1 cellular context compared by ENCODE assay signal in the genomic region with DNA sequence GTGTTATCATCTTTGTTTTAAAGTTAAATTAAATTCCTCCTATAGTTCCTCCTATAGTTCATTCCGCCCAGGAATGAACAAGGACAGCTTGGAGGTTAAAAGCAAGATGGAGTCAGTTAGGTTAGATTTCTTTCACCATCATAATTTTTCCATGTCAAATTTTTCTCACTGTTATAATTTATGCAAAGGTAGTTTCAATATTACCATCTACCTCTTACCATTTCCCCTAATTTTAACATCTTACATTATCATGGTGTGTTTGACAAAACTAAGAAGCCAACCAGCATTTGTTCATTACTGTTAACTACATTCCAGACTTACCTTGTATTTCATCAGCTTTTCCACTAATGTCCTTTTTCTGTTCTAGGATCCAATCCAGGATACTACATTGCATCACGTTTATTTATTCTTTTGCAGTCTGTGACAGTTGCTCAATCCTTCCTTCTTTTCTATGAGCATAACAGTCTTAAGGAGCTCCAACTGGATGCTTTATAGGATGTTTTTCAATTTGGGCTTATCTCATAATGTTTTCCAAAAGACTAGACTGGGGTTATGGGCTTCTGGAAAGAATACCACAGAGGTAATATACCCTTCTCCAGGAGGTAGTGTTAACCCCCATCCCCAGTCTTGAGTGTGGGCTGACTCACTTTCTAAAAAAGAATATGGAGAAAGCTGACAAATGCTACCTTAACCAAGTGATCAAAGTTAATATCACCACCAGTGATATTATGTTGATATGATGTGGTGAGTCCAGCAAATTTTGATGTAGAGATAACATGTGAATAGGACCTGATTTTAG.
TF ChIP-seq lines count a peak whose summit lies in the region.

No MANE protein-coding gene starts in this region.

TF ChIP-seq in HEK293, 187 proteins besides CTCF, POLR2A, EP300 and RAD21 (continued from another document and continues in another):
- TF ChIP-seq, protein P1, sequence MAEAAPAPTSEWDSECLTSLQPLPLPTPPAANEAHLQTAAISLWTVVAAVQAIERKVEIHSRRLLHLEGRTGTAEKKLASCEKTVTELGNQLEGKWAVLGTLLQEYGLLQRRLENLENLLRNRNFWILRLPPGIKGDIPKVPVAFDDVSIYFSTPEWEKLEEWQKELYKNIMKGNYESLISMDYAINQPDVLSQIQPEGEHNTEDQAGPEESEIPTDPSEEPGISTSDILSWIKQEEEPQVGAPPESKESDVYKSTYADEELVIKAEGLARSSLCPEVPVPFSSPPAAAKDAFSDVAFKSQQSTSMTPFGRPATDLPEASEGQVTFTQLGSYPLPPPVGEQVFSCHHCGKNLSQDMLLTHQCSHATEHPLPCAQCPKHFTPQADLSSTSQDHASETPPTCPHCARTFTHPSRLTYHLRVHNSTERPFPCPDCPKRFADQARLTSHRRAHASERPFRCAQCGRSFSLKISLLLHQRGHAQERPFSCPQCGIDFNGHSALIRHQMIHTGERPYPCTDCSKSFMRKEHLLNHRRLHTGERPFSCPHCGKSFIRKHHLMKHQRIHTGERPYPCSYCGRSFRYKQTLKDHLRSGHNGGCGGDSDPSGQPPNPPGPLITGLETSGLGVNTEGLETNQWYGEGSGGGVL (tag by site-specific recombination; IDR thresholded peaks at IDR 0.05): no peak
- TF ChIP-seq, protein P2, sequence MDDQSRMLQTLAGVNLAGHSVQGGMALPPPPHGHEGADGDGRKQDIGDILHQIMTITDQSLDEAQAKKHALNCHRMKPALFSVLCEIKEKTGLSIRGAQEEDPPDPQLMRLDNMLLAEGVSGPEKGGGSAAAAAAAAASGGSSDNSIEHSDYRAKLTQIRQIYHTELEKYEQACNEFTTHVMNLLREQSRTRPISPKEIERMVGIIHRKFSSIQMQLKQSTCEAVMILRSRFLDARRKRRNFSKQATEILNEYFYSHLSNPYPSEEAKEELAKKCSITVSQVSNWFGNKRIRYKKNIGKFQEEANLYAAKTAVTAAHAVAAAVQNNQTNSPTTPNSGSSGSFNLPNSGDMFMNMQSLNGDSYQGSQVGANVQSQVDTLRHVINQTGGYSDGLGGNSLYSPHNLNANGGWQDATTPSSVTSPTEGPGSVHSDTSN (CRISPR knock-in tag; IDR thresholded peaks at IDR 0.05): no peak
- TF ChIP-seq ZNF791 (tag by site-specific recombination; IDR thresholded peaks at IDR 0.05): no peak
- no peak for TF ChIP-seq WT1 (tag by site-specific recombination; IDR thresholded peaks at IDR 0.05)
- TF ChIP-seq, protein P3, sequence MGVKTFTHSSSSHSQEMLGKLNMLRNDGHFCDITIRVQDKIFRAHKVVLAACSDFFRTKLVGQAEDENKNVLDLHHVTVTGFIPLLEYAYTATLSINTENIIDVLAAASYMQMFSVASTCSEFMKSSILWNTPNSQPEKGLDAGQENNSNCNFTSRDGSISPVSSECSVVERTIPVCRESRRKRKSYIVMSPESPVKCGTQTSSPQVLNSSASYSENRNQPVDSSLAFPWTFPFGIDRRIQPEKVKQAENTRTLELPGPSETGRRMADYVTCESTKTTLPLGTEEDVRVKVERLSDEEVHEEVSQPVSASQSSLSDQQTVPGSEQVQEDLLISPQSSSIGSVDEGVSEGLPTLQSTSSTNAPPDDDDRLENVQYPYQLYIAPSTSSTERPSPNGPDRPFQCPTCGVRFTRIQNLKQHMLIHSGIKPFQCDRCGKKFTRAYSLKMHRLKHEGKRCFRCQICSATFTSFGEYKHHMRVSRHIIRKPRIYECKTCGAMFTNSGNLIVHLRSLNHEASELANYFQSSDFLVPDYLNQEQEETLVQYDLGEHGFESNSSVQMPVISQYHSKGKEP (tag by site-specific recombination; IDR thresholded peaks at IDR 0.05): peak; percentile 49; the same call in 1 of the 2 replicates
- TF ChIP-seq ZNF140 (tag by site-specific recombination; IDR thresholded peaks at IDR 0.05): no peak
- TF ChIP-seq SP7 (tag by site-specific recombination; IDR thresholded peaks at IDR 0.05): no peak
- no peak for TF ChIP-seq ZNF423 (tag by site-specific recombination; IDR thresholded peaks at IDR 0.05)
- TF ChIP-seq, protein P4, sequence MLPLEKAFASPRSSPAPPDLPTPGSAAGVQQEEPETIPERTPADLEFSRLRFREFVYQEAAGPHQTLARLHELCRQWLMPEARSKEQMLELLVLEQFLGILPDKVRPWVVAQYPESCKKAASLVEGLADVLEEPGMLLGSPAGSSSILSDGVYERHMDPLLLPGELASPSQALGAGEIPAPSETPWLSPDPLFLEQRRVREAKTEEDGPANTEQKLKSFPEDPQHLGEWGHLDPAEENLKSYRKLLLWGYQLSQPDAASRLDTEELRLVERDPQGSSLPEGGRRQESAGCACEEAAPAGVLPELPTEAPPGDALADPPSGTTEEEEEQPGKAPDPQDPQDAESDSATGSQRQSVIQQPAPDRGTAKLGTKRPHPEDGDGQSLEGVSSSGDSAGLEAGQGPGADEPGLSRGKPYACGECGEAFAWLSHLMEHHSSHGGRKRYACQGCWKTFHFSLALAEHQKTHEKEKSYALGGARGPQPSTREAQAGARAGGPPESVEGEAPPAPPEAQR (tag by site-specific recombination; IDR thresholded peaks at IDR 0.05): no peak
- TF ChIP-seq KLF10 (tag by site-specific recombination; IDR thresholded peaks at IDR 0.05): no peak
- no peak for TF ChIP-seq ZNF133 (tag by site-specific recombination; IDR thresholded peaks at IDR 0.05)
- TF ChIP-seq ZNF777 (tag by site-specific recombination; IDR thresholded peaks at IDR 0.05; ENCODE audit: borderline replicate concordance): no peak
- TF ChIP-seq, protein P5, sequence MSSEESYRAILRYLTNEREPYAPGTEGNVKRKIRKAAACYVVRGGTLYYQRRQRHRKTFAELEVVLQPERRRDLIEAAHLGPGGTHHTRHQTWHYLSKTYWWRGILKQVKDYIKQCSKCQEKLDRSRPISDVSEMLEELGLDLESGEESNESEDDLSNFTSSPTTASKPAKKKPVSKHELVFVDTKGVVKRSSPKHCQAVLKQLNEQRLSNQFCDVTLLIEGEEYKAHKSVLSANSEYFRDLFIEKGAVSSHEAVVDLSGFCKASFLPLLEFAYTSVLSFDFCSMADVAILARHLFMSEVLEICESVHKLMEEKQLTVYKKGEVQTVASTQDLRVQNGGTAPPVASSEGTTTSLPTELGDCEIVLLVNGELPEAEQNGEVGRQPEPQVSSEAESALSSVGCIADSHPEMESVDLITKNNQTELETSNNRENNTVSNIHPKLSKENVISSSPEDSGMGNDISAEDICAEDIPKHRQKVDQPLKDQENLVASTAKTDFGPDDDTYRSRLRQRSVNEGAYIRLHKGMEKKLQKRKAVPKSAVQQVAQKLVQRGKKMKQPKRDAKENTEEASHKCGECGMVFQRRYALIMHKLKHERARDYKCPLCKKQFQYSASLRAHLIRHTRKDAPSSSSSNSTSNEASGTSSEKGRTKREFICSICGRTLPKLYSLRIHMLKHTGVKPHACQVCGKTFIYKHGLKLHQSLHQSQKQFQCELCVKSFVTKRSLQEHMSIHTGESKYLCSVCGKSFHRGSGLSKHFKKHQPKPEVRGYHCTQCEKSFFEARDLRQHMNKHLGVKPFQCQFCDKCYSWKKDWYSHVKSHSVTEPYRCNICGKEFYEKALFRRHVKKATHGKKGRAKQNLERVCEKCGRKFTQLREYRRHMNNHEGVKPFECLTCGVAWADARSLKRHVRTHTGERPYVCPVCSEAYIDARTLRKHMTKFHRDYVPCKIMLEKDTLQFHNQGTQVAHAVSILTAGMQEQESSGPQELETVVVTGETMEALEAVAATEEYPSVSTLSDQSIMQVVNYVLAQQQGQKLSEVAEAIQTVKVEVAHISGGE (tag by site-specific recombination; conservative IDR thresholded peaks at IDR 0.05; ENCODE audit: low read depth): no peak
- TF ChIP-seq ZNF366 (tag by site-specific recombination; conservative IDR thresholded peaks at IDR 0.05): no peak
- no peak for TF ChIP-seq ZBTB48 (tag by site-specific recombination; IDR thresholded peaks at IDR 0.05)
- no peak for TF ChIP-seq ZNF354C (tag by site-specific recombination; IDR thresholded peaks at IDR 0.05; ENCODE audit: borderline replicate concordance, low read depth)
- no peak for TF ChIP-seq ZNF843 (tag by site-specific recombination; IDR thresholded peaks at IDR 0.05)
- no peak for TF ChIP-seq ZNF529 (tag by site-specific recombination; IDR thresholded peaks at IDR 0.05; ENCODE audit: insufficient replicate concordance)
- TF ChIP-seq ZNF596 (tag by site-specific recombination; IDR thresholded peaks at IDR 0.05): no peak
- TF ChIP-seq, protein P6, sequence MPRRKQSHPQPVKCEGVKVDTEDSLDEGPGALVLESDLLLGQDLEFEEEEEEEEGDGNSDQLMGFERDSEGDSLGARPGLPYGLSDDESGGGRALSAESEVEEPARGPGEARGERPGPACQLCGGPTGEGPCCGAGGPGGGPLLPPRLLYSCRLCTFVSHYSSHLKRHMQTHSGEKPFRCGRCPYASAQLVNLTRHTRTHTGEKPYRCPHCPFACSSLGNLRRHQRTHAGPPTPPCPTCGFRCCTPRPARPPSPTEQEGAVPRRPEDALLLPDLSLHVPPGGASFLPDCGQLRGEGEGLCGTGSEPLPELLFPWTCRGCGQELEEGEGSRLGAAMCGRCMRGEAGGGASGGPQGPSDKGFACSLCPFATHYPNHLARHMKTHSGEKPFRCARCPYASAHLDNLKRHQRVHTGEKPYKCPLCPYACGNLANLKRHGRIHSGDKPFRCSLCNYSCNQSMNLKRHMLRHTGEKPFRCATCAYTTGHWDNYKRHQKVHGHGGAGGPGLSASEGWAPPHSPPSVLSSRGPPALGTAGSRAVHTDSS (tag by site-specific recombination; IDR thresholded peaks at IDR 0.05): no peak
- no peak for TF ChIP-seq ZNF155 (tag by site-specific recombination; IDR thresholded peaks at IDR 0.05)
- no peak for TF ChIP-seq ZNF311 (tag by site-specific recombination; IDR thresholded peaks at IDR 0.05; ENCODE audit: borderline replicate concordance)
- no peak for TF ChIP-seq SCRT2 (tag by site-specific recombination; IDR thresholded peaks at IDR 0.05)
- TF ChIP-seq TCF7L2 (IDR thresholded peaks at IDR 0.05; ENCODE audit: borderline replicate concordance, low read depth, low read length): no peak
- no peak for TF ChIP-seq ZNF302 (tag by site-specific recombination; IDR thresholded peaks at IDR 0.05; ENCODE audit: low read depth)
- TF ChIP-seq ZNF266 (tag by site-specific recombination; IDR thresholded peaks at IDR 0.05; ENCODE audit: low read depth): no peak
- no peak for TF ChIP-seq ZNF837 (tag by site-specific recombination; IDR thresholded peaks at IDR 0.05)
- TF ChIP-seq GLIS1 (tag by site-specific recombination; IDR thresholded peaks at IDR 0.05): no peak
- TF ChIP-seq, protein P7, sequence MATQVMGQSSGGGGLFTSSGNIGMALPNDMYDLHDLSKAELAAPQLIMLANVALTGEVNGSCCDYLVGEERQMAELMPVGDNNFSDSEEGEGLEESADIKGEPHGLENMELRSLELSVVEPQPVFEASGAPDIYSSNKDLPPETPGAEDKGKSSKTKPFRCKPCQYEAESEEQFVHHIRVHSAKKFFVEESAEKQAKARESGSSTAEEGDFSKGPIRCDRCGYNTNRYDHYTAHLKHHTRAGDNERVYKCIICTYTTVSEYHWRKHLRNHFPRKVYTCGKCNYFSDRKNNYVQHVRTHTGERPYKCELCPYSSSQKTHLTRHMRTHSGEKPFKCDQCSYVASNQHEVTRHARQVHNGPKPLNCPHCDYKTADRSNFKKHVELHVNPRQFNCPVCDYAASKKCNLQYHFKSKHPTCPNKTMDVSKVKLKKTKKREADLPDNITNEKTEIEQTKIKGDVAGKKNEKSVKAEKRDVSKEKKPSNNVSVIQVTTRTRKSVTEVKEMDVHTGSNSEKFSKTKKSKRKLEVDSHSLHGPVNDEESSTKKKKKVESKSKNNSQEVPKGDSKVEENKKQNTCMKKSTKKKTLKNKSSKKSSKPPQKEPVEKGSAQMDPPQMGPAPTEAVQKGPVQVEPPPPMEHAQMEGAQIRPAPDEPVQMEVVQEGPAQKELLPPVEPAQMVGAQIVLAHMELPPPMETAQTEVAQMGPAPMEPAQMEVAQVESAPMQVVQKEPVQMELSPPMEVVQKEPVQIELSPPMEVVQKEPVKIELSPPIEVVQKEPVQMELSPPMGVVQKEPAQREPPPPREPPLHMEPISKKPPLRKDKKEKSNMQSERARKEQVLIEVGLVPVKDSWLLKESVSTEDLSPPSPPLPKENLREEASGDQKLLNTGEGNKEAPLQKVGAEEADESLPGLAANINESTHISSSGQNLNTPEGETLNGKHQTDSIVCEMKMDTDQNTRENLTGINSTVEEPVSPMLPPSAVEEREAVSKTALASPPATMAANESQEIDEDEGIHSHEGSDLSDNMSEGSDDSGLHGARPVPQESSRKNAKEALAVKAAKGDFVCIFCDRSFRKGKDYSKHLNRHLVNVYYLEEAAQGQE (tag by site-specific recombination; IDR thresholded peaks at IDR 0.05): no peak
- TF ChIP-seq, protein P8, sequence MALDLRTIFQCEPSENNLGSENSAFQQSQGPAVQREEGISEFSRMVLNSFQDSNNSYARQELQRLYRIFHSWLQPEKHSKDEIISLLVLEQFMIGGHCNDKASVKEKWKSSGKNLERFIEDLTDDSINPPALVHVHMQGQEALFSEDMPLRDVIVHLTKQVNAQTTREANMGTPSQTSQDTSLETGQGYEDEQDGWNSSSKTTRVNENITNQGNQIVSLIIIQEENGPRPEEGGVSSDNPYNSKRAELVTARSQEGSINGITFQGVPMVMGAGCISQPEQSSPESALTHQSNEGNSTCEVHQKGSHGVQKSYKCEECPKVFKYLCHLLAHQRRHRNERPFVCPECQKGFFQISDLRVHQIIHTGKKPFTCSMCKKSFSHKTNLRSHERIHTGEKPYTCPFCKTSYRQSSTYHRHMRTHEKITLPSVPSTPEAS (tag by site-specific recombination; IDR thresholded peaks at IDR 0.05): no peak
- TF ChIP-seq, protein P9, sequence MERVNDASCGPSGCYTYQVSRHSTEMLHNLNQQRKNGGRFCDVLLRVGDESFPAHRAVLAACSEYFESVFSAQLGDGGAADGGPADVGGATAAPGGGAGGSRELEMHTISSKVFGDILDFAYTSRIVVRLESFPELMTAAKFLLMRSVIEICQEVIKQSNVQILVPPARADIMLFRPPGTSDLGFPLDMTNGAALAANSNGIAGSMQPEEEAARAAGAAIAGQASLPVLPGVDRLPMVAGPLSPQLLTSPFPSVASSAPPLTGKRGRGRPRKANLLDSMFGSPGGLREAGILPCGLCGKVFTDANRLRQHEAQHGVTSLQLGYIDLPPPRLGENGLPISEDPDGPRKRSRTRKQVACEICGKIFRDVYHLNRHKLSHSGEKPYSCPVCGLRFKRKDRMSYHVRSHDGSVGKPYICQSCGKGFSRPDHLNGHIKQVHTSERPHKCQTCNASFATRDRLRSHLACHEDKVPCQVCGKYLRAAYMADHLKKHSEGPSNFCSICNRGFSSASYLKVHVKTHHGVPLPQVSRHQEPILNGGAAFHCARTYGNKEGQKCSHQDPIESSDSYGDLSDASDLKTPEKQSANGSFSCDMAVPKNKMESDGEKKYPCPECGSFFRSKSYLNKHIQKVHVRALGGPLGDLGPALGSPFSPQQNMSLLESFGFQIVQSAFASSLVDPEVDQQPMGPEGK (tag by site-specific recombination; IDR thresholded peaks at IDR 0.05): 0 out of 2 replicates have a peak, but pooled peaks have one; percentile 10
- no peak for TF ChIP-seq RBAK (tag by site-specific recombination; IDR thresholded peaks at IDR 0.05)
- TF ChIP-seq ZNF416 (tag by site-specific recombination; IDR thresholded peaks at IDR 0.05): no peak
- TF ChIP-seq, protein P10, sequence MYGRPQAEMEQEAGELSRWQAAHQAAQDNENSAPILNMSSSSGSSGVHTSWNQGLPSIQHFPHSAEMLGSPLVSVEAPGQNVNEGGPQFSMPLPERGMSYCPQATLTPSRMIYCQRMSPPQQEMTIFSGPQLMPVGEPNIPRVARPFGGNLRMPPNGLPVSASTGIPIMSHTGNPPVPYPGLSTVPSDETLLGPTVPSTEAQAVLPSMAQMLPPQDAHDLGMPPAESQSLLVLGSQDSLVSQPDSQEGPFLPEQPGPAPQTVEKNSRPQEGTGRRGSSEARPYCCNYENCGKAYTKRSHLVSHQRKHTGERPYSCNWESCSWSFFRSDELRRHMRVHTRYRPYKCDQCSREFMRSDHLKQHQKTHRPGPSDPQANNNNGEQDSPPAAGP (tag by site-specific recombination; IDR thresholded peaks at IDR 0.05): no peak
- TF ChIP-seq HOXA7 (CRISPR knock-in tag; IDR thresholded peaks at IDR 0.05; ENCODE audit: borderline replicate concordance): no peak
- no peak for TF ChIP-seq IKZF3 (tag by site-specific recombination; IDR thresholded peaks at IDR 0.05)
- no peak for TF ChIP-seq ZNF510 (tag by site-specific recombination; IDR thresholded peaks at IDR 0.05; ENCODE audit: insufficient replicate concordance)
